In the genomic region with DNA sequence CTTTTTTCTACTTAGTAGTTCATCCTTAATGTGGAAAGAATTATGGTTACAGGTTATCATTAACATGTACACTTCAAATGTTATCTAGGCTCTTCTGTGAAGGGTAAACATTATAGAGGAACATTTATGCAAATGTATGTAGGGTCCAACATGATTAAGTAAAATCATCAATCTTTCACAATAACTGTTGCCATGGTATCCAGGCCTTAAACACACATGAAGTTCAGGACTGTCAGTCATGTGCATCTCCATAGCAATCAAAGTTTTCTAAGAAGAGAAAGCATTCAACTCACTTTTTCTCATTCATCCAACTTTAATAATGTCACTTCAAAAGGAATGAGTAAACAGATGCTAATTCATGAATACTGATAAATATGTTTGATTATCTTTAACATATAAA, we compare ENCODE assay signal across 17 cellular contexts.
"Had no signal": no experiment of that assay in that cellular context is flagged by ENCODE, and none has a peak within 500 bp of the region (broad histone marks: within the 10 kb centered on the region; RNA-seq: fewer than 3 reads in every experiment).

No MANE protein-coding gene starts in this region.

- ATAC-seq: activated CD8-positive, alpha-beta memory T cell treated with anti-CD3 and anti-CD28 coated beads, Interleukin-2, amount 10 ng/mL, durations not matched to agents 7 days and 5 days; activated naive CD8-positive, alpha-beta T cell treated with anti-CD3 and anti-CD28 coated beads, Interleukin-2, amount 50 U/mL, for 24 hours; gastroesophageal sphincter; heart right ventricle; naive thymus-derived CD4-positive, alpha-beta T cell had no signal

- FAIRE-seq: urothelium cell line had no signal

- DNase-seq: activated CD4-positive, alpha-beta T cell treated with anti-CD3 and anti-CD28 coated beads for 1 hour; activated CD4-positive, alpha-beta T cell treated with anti-CD3 and anti-CD28 coated beads, Interleukin-2, amount 50 U/mL, for 48 hours; activated CD8-positive, alpha-beta memory T cell treated with anti-CD3 and anti-CD28 coated beads, Interleukin-2, amount 10 ng/mL, durations not matched to agents 7 days and 5 days; activated naive CD4-positive, alpha-beta T cell treated with anti-CD3 and anti-CD28 coated beads for 36 hours; activated naive CD8-positive, alpha-beta T cell treated with anti-CD3 and anti-CD28 coated beads, Interleukin-2, amount 50 U/mL, for 24 hours; activated T-cell treated with anti-CD3 and anti-CD28 coated beads, Interleukin-2, amount 50 U/mL, for 1 hour; dorsolateral prefrontal cortex; heart right ventricle; naive thymus-derived CD4-positive, alpha-beta T cell; nucleus accumbens; posterior cingulate gyrus; small intestine; stimulated activated CD4-positive, alpha-beta T cell treated with anti-CD3 and anti-CD28 coated beads, Interleukin-4, amount 100 ng/mL, for 24 hours; stimulated activated naive CD4-positive, alpha-beta T cell; tibial artery had no signal
